2 cellular contexts compared by ENCODE assay signal in the genomic region with DNA sequence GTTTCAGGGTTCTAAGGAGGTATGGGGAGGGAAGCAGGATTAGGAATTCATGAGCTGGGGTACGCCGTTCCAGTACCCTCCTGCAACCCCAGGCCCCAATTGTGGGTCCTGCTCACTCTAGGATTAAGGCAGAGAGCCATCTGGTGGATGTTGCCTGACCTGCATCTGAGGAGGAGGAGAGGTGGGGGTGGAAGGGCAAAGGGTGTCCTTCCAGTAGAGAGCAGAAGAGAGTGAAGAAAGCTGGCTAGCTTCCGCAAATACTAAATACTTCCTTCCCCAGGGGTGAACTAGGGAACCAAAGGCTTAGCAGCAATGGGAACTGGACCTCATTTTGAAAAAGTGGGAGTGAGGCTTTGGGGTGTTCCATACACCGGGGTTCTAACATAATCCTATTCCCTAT.
TF ChIP-seq lines count a peak whose summit lies in the region.

No MANE protein-coding gene starts in this region.

TF ChIP-seq in HEK293T, 16 proteins besides CTCF, POLR2A, EP300 and RAD21:
- TF ChIP-seq ARNT (IDR thresholded peaks at IDR 0.05) (no peak), FOXK2 (IDR thresholded peaks at IDR 0.05) (no peak), HDGF (IDR thresholded peaks at IDR 0.05; ENCODE audit: borderline replicate concordance) (no peak), ZNF384 (IDR thresholded peaks at IDR 0.05) (no peak), FOXM1 (IDR thresholded peaks at IDR 0.05; ENCODE audit: borderline replicate concordance) (no peak), CTBP1 (IDR thresholded peaks at IDR 0.05; ENCODE audit: borderline replicate concordance) (no peak), NFRKB (IDR thresholded peaks at IDR 0.05) (no peak), L3MBTL2 (conservative IDR thresholded peaks at IDR 0.05) (no peak), BHLHE40 (IDR thresholded peaks at IDR 0.05; ENCODE audit: borderline replicate concordance) (no peak), SP1 (IDR thresholded peaks at IDR 0.05) (no peak), ELF4 (IDR thresholded peaks at IDR 0.05) (no peak), LEF1 (IDR thresholded peaks at IDR 0.05; ENCODE audit: borderline replicate concordance) (no peak), TARDBP (IDR thresholded peaks at IDR 0.05) (no peak)
- TF ChIP-seq, protein P1, sequence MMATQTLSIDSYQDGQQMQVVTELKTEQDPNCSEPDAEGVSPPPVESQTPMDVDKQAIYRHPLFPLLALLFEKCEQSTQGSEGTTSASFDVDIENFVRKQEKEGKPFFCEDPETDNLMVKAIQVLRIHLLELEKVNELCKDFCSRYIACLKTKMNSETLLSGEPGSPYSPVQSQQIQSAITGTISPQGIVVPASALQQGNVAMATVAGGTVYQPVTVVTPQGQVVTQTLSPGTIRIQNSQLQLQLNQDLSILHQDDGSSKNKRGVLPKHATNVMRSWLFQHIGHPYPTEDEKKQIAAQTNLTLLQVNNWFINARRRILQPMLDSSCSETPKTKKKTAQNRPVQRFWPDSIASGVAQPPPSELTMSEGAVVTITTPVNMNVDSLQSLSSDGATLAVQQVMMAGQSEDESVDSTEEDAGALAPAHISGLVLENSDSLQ (IDR thresholded peaks at IDR 0.05): no peak

TF ChIP-seq in endothelial cell of umbilical vein, 7 proteins besides CTCF, POLR2A, EP300 and RAD21:
- TF ChIP-seq, protein P2, sequence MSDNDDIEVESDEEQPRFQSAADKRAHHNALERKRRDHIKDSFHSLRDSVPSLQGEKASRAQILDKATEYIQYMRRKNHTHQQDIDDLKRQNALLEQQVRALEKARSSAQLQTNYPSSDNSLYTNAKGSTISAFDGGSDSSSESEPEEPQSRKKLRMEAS (IDR thresholded peaks at IDR 0.05; ENCODE audit: insufficient read depth, insufficient read length): no peak
- peak; percentile 14 for TF ChIP-seq POLR2AphosphoS5 (IDR thresholded peaks at IDR 0.05; ENCODE audit: insufficient read depth, low read depth, low read length)
TF ChIP-seq in endothelial cell of umbilical vein: peak in this region for 1.
